In the genomic region with DNA sequence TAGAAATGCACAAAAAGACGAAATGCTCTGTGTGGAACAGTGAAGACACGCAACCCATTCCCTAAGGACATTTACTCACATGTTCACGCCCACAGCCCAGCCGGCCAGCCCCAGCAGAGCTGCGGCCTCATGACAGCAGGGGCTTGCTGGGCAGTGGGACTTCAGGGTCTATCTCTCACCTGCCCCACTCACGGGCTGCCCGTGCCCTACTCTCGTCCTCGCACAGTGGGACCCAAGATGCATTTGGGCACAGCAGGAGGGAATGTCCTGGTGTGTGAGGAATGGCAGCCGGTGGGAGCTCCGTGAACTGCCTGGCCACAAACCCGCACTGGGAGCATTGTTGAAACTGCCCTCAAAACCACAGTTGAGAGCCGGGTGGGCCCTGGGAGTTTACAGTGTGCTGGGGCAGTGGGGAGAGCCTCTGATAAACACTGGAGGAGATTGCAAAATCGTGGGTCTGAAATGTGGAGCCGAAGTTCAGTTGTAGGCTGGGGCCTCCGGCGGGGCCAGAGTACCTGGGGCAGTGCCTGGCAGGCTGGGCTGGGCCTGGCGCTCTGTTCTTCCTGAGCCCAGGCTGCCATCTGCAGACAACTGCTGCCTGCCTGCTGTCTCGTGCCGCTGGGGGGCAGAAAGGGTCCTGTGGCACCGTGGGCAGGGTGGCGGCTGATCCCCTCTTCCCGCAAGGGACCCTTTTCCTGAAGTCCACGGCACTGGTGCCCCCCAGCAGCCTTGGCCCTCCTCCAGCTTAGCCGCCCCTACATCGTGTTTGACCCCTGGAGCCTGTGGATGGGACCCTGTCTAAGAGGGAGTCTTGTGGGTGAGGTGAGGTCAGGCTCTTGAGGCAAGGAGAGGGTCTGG, we compare ENCODE assay signal across 9 cellular contexts. TPM values are rescaled to one million over a fixed set of nuclear protein-coding genes. Genes with fewer than 3 reads are reported as not detected.
DNase-seq lines count a peak whose midpoint lies in the region; ATAC-seq and TF ChIP-seq lines count a peak whose summit lies in the region.
"Had no signal": no experiment of that assay in that cellular context is flagged by ENCODE, and none has a peak within 500 bp of the region (broad histone marks: within the 10 kb centered on the region; RNA-seq: fewer than 3 reads in every experiment).

No MANE protein-coding gene starts in this region.

- POLR2A ChIA-PET in naive thymus-derived CD4-positive, alpha-beta T cell (lab: Charles Lee): interaction anchor here (0.7 to 1.0 kb wide), 3 partner anchors 14 to 50 kb away, joined by 3 to 4 read pairs (median 3); no protein-coding TSS in a partner anchor
- POLR2A ChIA-PET in A673 (lab: Charles Lee; ENCODE audit: low non-redundant PET): no interaction called here

- peaks cover 11% of the 10 kb centered on the region for H3K4me1 Mint-ChIP-seq in dendritic cell treated with granulocyte-macrophage colony-stimulating factor and Interleukin-4, amounts not matched to agents 40 ng/mL and 50 ng/mL, for 4 days (ENCODE audit: low read depth)
- peaks cover 0 to 32% (median 8%) of the 10 kb centered on the region in 7 donors for H3K4me1 Mint-ChIP-seq in naive thymus-derived CD4-positive, alpha-beta T cell

- no TSS peak for BruUV-seq in A673 (replicated peaks; lab: Mats Ljungman, UMichigan)

- H3K27ac Mint-ChIP-seq in dendritic cell treated with granulocyte-macrophage colony-stimulating factor and Interleukin-4, amounts not matched to agents 40 ng/mL and 50 ng/mL, for 4 days: no peak overlapping the region
- peak overlapping the region in 4 of 9 donors; percentile 11 to 65 (median 54) for H3K27ac Mint-ChIP-seq in naive thymus-derived CD4-positive, alpha-beta T cell

- H3K9me3 Mint-ChIP-seq in dendritic cell treated with granulocyte-macrophage colony-stimulating factor and Interleukin-4, amounts not matched to agents 40 ng/mL and 50 ng/mL, for 4 days: no peaks in the 10 kb centered on the region
- peaks cover 0 to 11% (median 0%) of the 10 kb centered on the region in 11 donors for H3K9me3 Mint-ChIP-seq in naive thymus-derived CD4-positive, alpha-beta T cell

- CTCF ChIA-PET in naive thymus-derived CD4-positive, alpha-beta T cell (lab: Charles Lee): interaction anchor here (0.5 to 1.3 kb wide), 3 partner anchors 9 to 72 kb away, joined by 3 to 5 read pairs (median 3); no protein-coding TSS in a partner anchor
- CTCF ChIA-PET in A673 (lab: Charles Lee): interaction anchor here (1.3 kb wide), 1 partner anchor 16 kb away, joined by 5 read pairs; no protein-coding TSS in a partner anchor

- peaks cover 0 to 17% of the 10 kb centered on the region in 2 donors for H3K4me1 ChIP-seq in naive thymus-derived CD4-positive, alpha-beta T cell (ENCODE audit: control insufficient read depth in 2 of 2, insufficient read depth in 2 of 2, low read length in 2 of 2)
- H3K4me1 ChIP-seq in A673 (ENCODE audit: insufficient read depth, low read length, poor library complexity, severe bottlenecking): no peaks in the 10 kb centered on the region

- TF ChIP-seq CTCF in AG10803 (conservative IDR thresholded peaks at IDR 0.05; ENCODE audit: low read length) (no peak), A673 (conservative IDR thresholded peaks at IDR 0.05; ENCODE audit: low read depth, low read length) (no peak)

- no peaks in the 10 kb centered on the region for H3K36me3 Mint-ChIP-seq in dendritic cell treated with granulocyte-macrophage colony-stimulating factor and Interleukin-4, amounts not matched to agents 40 ng/mL and 50 ng/mL, for 4 days (ENCODE audit: low read depth)
- peaks cover 0 to 9% (median 8%) of the 10 kb centered on the region in 5 donors for H3K36me3 Mint-ChIP-seq in naive thymus-derived CD4-positive, alpha-beta T cell

- peak overlapping the region; percentile 0 for H3K4me3 Mint-ChIP-seq in dendritic cell treated with granulocyte-macrophage colony-stimulating factor and Interleukin-4, amounts not matched to agents 40 ng/mL and 50 ng/mL, for 4 days
- peak overlapping the region in 2 of 10 donors; percentile 29 to 34 for H3K4me3 Mint-ChIP-seq in naive thymus-derived CD4-positive, alpha-beta T cell

- H3K4me3 ChIP-seq in AG10803 (ENCODE audit: low read length) (no peak overlapping the region), A673 (ENCODE audit: low read depth, low read length, poor library complexity, severe bottlenecking) (no peak overlapping the region)
- H3K4me3 ChIP-seq in naive thymus-derived CD4-positive, alpha-beta T cell (ENCODE audit: low read length): no peak overlapping the region

- H3K9me3 ChIP-seq in naive thymus-derived CD4-positive, alpha-beta T cell (ENCODE audit: control insufficient read depth in 2 of 3, low read length in 3 of 3): no peaks in the 10 kb centered on the region
- no peaks in the 10 kb centered on the region for H3K9me3 ChIP-seq in A673 (ENCODE audit: low read depth, low read length, poor library complexity, severe bottlenecking)

- peak; percentile 33 for ATAC-seq in naive thymus-derived CD4-positive, alpha-beta T cell
- no peak for ATAC-seq in HG03442 (IDR thresholded peaks at IDR 0.05; ENCODE audit: unreplicated experiment)

- no peaks in the 10 kb centered on the region for H3K36me3 ChIP-seq in naive thymus-derived CD4-positive, alpha-beta T cell (ENCODE audit: control insufficient read depth in 2 of 3, insufficient read depth in 3 of 3, low read length in 3 of 3)
- H3K36me3 ChIP-seq in A673 (ENCODE audit: insufficient read depth, low read length, poor library complexity, severe bottlenecking): no peaks in the 10 kb centered on the region

- DNase-seq in AG10803 (ENCODE audit: low read depth) (peak; percentile 51), NOMO-1 (lab: John Stamatoyannopoulos, UW; ENCODE audit: unreplicated experiment in 2 of 2) (peak; percentile 68 to 88), COLO668 (lab: John Stamatoyannopoulos, UW; ENCODE audit: unreplicated experiment) (no peak), A673 (ENCODE audit: low spot score) (no peak)
- DNase-seq in naive thymus-derived CD4-positive, alpha-beta T cell: no peak
- no peak for DNase-seq in NK-92 treated with Interleukin-12 subunit alpha and Interleukin-12 subunit beta, amount 100 ng/mL, for 24 hours (lab: John Stamatoyannopoulos, UW)
- DNase-seq: activated CD4-positive, CD25-positive, alpha-beta regulatory T cell had no signal

- peaks cover 14% of the 10 kb centered on the region for H3K27me3 Mint-ChIP-seq in dendritic cell treated with granulocyte-macrophage colony-stimulating factor and Interleukin-4, amounts not matched to agents 40 ng/mL and 50 ng/mL, for 4 days
- peaks cover 0 to 5% (median 0%) of the 10 kb centered on the region in 5 donors for H3K27me3 Mint-ChIP-seq in naive thymus-derived CD4-positive, alpha-beta T cell

- no peaks in the 10 kb centered on the region for H3K27me3 ChIP-seq in naive thymus-derived CD4-positive, alpha-beta T cell (ENCODE audit: control insufficient read depth in 2 of 2, insufficient read depth in 2 of 2, low read length in 2 of 2)
- peaks cover 3% of the 10 kb centered on the region for H3K27me3 ChIP-seq in A673 (replicated peaks; ENCODE audit: insufficient read depth, low read depth, low read length, poor library complexity)

- intact Hi-C loops in dendritic cell treated with granulocyte-macrophage colony-stimulating factor and Interleukin-4, amounts not matched to agents 40 ng/mL and 50 ng/mL, for 4 days (cut with micrococcal nuclease): loop anchor here (1.0 to 5.0 kb wide), 3 partner anchors 16 to 168 kb away; no protein-coding TSS in a partner anchor
- intact Hi-C loops in naive thymus-derived CD4-positive, alpha-beta T cell (cut with micrococcal nuclease): loop anchor here in 1 of 2 donors (1.0 kb wide), 1 partner anchor 131 kb away; no protein-coding TSS in a partner anchor
- intact Hi-C loops in A673 (cut with micrococcal nuclease; ENCODE audit: unreplicated experiment): no loop called here

- H3K27ac ChIP-seq in naive thymus-derived CD4-positive, alpha-beta T cell (ENCODE audit: low read depth, low read length): peak overlapping the region; percentile 19
- no peak overlapping the region for H3K27ac ChIP-seq in A673 (ENCODE audit: low read depth, low read length, poor library complexity, severe bottlenecking)

RNA-seq across cellular contexts. Expression of gene POFUT2, which starts 20.7 kb away (rescaled TPM):
- total RNA-seq in naive thymus-derived CD4-positive, alpha-beta T cell: 10 to 100 TPM; 20.1 to 53.3 (median 47.8) TPM
- polyA plus RNA-seq in naive thymus-derived CD4-positive, alpha-beta T cell: 1 to 10 TPM; 3.8 to 5.4 TPM
- 25.1 and 29.5 TPM in 2 replicates for total RNA-seq in A673 (2021)

Comparison
In these comparisons a context has a peak if more than half of its experiments do, and no peak if none do; other contexts are left out.
1. DNase-seq: peak in AG10803 (single experiment) and NOMO-1 (2 of 2); none in naive thymus-derived CD4-positive, alpha-beta T cell (0 of 9), COLO668 (single experiment), A673 (single experiment) and NK-92 treated with Interleukin-12 subunit alpha and Interleukin-12 subunit beta, amount 100 ng/mL, for 24 hours (single experiment).